1 cellular context compared by ENCODE assay signal in genomic region chr1:20739225-20739624, GRCh38.
TF ChIP-seq lines count a peak whose summit lies in the region.

No MANE protein-coding gene starts in this region.

TF ChIP-seq in IMR-90, 13 proteins besides CTCF, POLR2A, EP300 and RAD21 (continued from another document):
- TF ChIP-seq USF2 (IDR thresholded peaks at IDR 0.05; ENCODE audit: low read depth, low read length) (no peak), MAFK (IDR thresholded peaks at IDR 0.05; ENCODE audit: low read depth, low read length) (peak; percentile 75), RCOR1 (IDR thresholded peaks at IDR 0.05; ENCODE audit: insufficient replicate concordance, low read length) (no peak), NFE2L2 (IDR thresholded peaks at IDR 0.05; ENCODE audit: low read depth, low read length) (peak; percentile 81), MXI1 (IDR thresholded peaks at IDR 0.05; ENCODE audit: borderline replicate concordance, low read depth, low read length) (no peak), CEBPB (IDR thresholded peaks at IDR 0.05; ENCODE audit: low read depth, low read length) (peak; percentile 57; the same call in 1 of the 2 replicates), CHD1 (IDR thresholded peaks at IDR 0.05; ENCODE audit: low read depth, low read length) (no peak)
